In the genomic region with DNA sequence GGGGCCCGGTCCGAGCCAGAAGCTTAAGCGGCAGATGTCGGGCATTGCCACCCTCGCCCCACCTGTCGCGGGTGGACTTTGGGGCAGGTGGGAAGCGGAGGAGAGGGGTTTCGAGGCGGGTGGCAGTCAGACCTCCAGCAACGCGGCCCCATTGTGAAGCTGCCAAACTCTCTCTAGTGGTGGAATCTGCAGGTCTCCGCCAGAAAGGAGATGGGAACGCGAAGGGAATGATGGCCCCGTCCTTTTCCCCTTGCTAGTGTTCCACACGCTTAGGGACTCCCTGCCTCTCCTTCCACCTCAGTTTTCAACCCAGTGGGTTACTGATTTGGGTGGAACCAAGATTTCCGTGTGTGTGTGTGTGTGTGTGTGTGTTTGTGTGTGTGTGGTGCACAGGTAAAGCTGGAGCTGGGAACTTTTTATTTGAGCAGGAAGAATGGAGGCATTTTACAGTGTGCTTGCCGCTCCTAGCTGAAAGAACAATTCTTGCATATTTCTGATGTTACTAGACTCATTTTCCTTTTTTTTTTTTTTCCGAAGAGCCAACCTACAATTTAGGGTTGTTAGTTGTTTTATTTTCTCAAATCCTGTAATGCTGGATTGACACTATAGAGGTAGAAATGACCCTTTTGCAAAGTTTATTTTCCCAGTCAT, we compare ENCODE assay signal across 8 cellular contexts. TPM values are rescaled to one million over a fixed set of nuclear protein-coding genes. Genes with fewer than 3 reads are reported as not detected.
DNase-seq lines count a peak whose midpoint lies in the region; ATAC-seq and TF ChIP-seq lines count a peak whose summit lies in the region.

No MANE protein-coding gene starts in this region.

- H3K4me2 ChIP-seq in IMR-90 (ENCODE audit: low read depth, low read length) (peak overlapping the region; percentile 97), neuronal stem cell (ENCODE audit: insufficient read depth, low read length, poor library complexity, severe bottlenecking) (peak overlapping the region; percentile 83)

- H3K4ac ChIP-seq in IMR-90 (ENCODE audit: low read depth, low read length) = peak overlapping the region; percentile 46; the same call in 1 of the 2 replicates
- H3K4ac ChIP-seq in neuronal stem cell (ENCODE audit: low read length) = no peak overlapping the region

- peaks cover 4% of the 10 kb centered on the region for H3K36me3 Mint-ChIP-seq in activated CD8-positive, alpha-beta T cell treated with anti-CD3 and anti-CD28 coated beads, Interleukin-2, amount 10 ng/mL, durations not matched to agents 7 days and 5 days (ENCODE audit: low read depth)

- dilution Hi-C loops in IMR-90 (cut with HindIII; ENCODE audit: low sequenced_read_pairs, unreplicated experiment) = no loop called here

- H2AFZ ChIP-seq in IMR-90 (replicated peaks; ENCODE audit: low read length, poor library complexity) (peak overlapping the region; percentile 97), neuronal stem cell (ENCODE audit: low read length) (peak overlapping the region; percentile 95)

- peak overlapping the region; percentile 50 for H3K9ac ChIP-seq in IMR-90 (ENCODE audit: low read depth, low read length)
- H3K9ac ChIP-seq in neuronal stem cell (ENCODE audit: low read depth, low read length, poor library complexity) = peak overlapping the region; percentile 93

- H3K9me3 ChIP-seq in IMR-90 (ENCODE audit: control insufficient read depth, insufficient read depth, low read length) (no peaks in the 10 kb centered on the region), neuronal stem cell (replicated peaks in 1 of 2; ENCODE audit: control insufficient read depth in 2 of 2, insufficient read depth in 1 of 2, low read depth in 1 of 2, low read length in 2 of 2) (no peaks in the 10 kb centered on the region)

- 0% methylated on average over 5 of the region's 20 CpGs; no CpG with 5 or more reads in 1 of the 2 experiments for WGBS in IMR-90 (ENCODE audit: extremely low coverage in 2 of 2, insufficient read length in 1 of 2), 2 experiments
- no CpG with 5 or more reads among the region's 20 CpGs for WGBS in neuronal stem cell (ENCODE audit: extremely low coverage in 2 of 2, insufficient read length in 2 of 2, insufficient replicate concordance in 1 of 2), 2 donors

- H3K36me3 ChIP-seq in IMR-90 (ENCODE audit: control insufficient read depth, insufficient read depth, low read length) (no peaks in the 10 kb centered on the region), neuronal stem cell (replicated peaks in 1 of 2; ENCODE audit: control insufficient read depth in 2 of 2, insufficient read depth in 2 of 2, low read length in 2 of 2) (peaks cover 0 to 3% of the 10 kb centered on the region in 2 donors)

- no TSS peak for BruUV-seq in IMR-90 (replicated peaks; lab: Mats Ljungman, UMichigan)

- H3K9me3 Mint-ChIP-seq in activated CD8-positive, alpha-beta T cell treated with anti-CD3 and anti-CD28 coated beads, Interleukin-2, amount 10 ng/mL, durations not matched to agents 7 days and 5 days (ENCODE audit: insufficient read depth) = no peaks in the 10 kb centered on the region

- H2BK20ac ChIP-seq in IMR-90 (ENCODE audit: low read depth, low read length) = no peak overlapping the region

- H2BK5ac ChIP-seq in IMR-90 (ENCODE audit: low read depth, low read length, poor library complexity, severe bottlenecking) (peak overlapping the region; percentile 69), neuronal stem cell (ENCODE audit: low read length) (peak overlapping the region; percentile 70)

- TF ChIP-seq CTCF in IMR-90 (conservative IDR thresholded peaks at IDR 0.05; ENCODE audit: low read depth, low read length) (no peak), foreskin keratinocyte (conservative IDR thresholded peaks at IDR 0.05) (peak; percentile 1), omental fat pad (IDR thresholded peaks at IDR 0.05) (no peak)

- H3K27ac Mint-ChIP-seq in activated CD8-positive, alpha-beta T cell treated with anti-CD3 and anti-CD28 coated beads, Interleukin-2, amount 10 ng/mL, durations not matched to agents 7 days and 5 days = peak overlapping the region; percentile 76

- intact Hi-C loops in IMR-90 (cut with micrococcal nuclease) = loop anchor here (2.0 to 5.0 kb wide), 3 partner anchors 35 to 192 kb away; no protein-coding TSS in a partner anchor

- H3K4me1 ChIP-seq in IMR-90 (ENCODE audit: control insufficient read depth, insufficient read depth, low read length) = peaks cover 2% of the 10 kb centered on the region
- peaks cover 13% of the 10 kb centered on the region for H3K4me1 ChIP-seq in foreskin keratinocyte
- H3K4me1 ChIP-seq in neuronal stem cell (ENCODE audit: control insufficient read depth in 2 of 2, insufficient read depth in 1 of 2, low read depth in 1 of 2, low read length in 2 of 2) = peaks cover 2 to 11% of the 10 kb centered on the region in 2 donors

- no peak overlapping the region for H3K18ac ChIP-seq in IMR-90 (ENCODE audit: low read depth, low read length)
- H3K18ac ChIP-seq in neuronal stem cell (ENCODE audit: low read length) = peak overlapping the region; percentile 98

- H3K4me3 Mint-ChIP-seq in activated CD8-positive, alpha-beta T cell treated with anti-CD3 and anti-CD28 coated beads, Interleukin-2, amount 10 ng/mL, durations not matched to agents 7 days and 5 days = peak overlapping the region; percentile 85

- no peak overlapping the region for H3K14ac ChIP-seq in IMR-90 (replicated peaks; ENCODE audit: low read depth, low read length)
- peak overlapping the region; percentile 89 for H3K14ac ChIP-seq in neuronal stem cell (ENCODE audit: low read length)

- H2AK9ac ChIP-seq in IMR-90 (replicated peaks; ENCODE audit: low read depth, low read length, poor library complexity) = peak overlapping the region; percentile 80

- no peaks in the 10 kb centered on the region for H3K9me1 ChIP-seq in IMR-90 (ENCODE audit: insufficient read depth, low read length)

- in situ Hi-C loops in IMR-90 (cut with MboI; ENCODE audit: low sequenced_read_pairs) = no loop called here

- H2AK5ac ChIP-seq in IMR-90 (ENCODE audit: low read depth, low read length) = no peak overlapping the region
- H2AK5ac ChIP-seq in neuronal stem cell (ENCODE audit: low read depth, low read length) = peak overlapping the region; percentile 56

- H3K56ac ChIP-seq in IMR-90 (ENCODE audit: extremely low read depth, insufficient read depth, low read length) = 0 out of 2 replicates have a peak overlapping the region, but pooled peaks have one; percentile 53

- H4K20me1 ChIP-seq in IMR-90 (ENCODE audit: insufficient read depth, low read length) = peaks cover 5% of the 10 kb centered on the region; the same call in 1 of the 2 replicates

- H3K23ac ChIP-seq in IMR-90 (ENCODE audit: low read depth, low read length) (peak overlapping the region; percentile 92), neuronal stem cell (ENCODE audit: low read depth, low read length, poor library complexity) (peak overlapping the region; percentile 96)

- no peak for TF ChIP-seq RAD21 in IMR-90 (IDR thresholded peaks at IDR 0.05; ENCODE audit: low read length)

- CTCF ChIA-PET in IMR-90 (lab: Yijun Ruan, JAX) = interaction anchor here (0.5 to 1.3 kb wide), 4 partner anchors 27 to 623 kb away, joined by 3 to 6 read pairs (median 3); no protein-coding TSS in a partner anchor
- CTCF ChIA-PET in activated CD8-positive, alpha-beta T cell treated with anti-CD3 and anti-CD28 coated beads, Interleukin-2, amount 10 ng/mL, durations not matched to agents 7 days and 5 days (lab: Charles Lee) = interaction anchor here (0.7 to 1.3 kb wide), 5 partner anchors 12 to 99 kb away, joined by 3 to 6 read pairs (median 3); no protein-coding TSS in a partner anchor

- H3K27ac ChIP-seq in IMR-90 (ENCODE audit: insufficient read depth, low read length) (peak overlapping the region; percentile 1; the same call in 1 of the 2 replicates), foreskin keratinocyte (peak overlapping the region; percentile 34), neuronal stem cell (replicated peaks; ENCODE audit: low read length) (no peak overlapping the region)

- H4K91ac ChIP-seq in IMR-90 (ENCODE audit: insufficient read depth, low read depth, low read length) (no peak overlapping the region), neuronal stem cell (ENCODE audit: low read depth, low read length, poor library complexity) (no peak overlapping the region)

- ATAC-seq in IMR-90 (ENCODE audit: low read depth) (no peak), foreskin keratinocyte (peak; percentile 1), omental fat pad (ENCODE audit: low FRiP score) (no peak), GM21528 (IDR thresholded peaks at IDR 0.05; ENCODE audit: low FRiP score, unreplicated experiment) (no peak)
- ATAC-seq in activated CD8-positive, alpha-beta T cell treated with anti-CD3 and anti-CD28 coated beads, Interleukin-2, amount 10 ng/mL, durations not matched to agents 7 days and 5 days = no peak

- H4K8ac ChIP-seq in IMR-90 (ENCODE audit: low read depth in 2 of 2, low read length in 2 of 2) (0 out of 4 replicates have a peak overlapping the region, but pooled peaks of 1 of the 2 experiments have one; percentile 27), neuronal stem cell (ENCODE audit: low read depth, low read length) (no peak overlapping the region)

- H3K27me3 Mint-ChIP-seq in activated CD8-positive, alpha-beta T cell treated with anti-CD3 and anti-CD28 coated beads, Interleukin-2, amount 10 ng/mL, durations not matched to agents 7 days and 5 days (ENCODE audit: low read depth) = peaks cover 19% of the 10 kb centered on the region

- H3K4me1 Mint-ChIP-seq in activated CD8-positive, alpha-beta T cell treated with anti-CD3 and anti-CD28 coated beads, Interleukin-2, amount 10 ng/mL, durations not matched to agents 7 days and 5 days (ENCODE audit: low read depth) = peaks cover 30% of the 10 kb centered on the region

- H2BK12ac ChIP-seq in neuronal stem cell (ENCODE audit: low read length) = no peak overlapping the region

- POLR2A ChIA-PET in IMR-90 (lab: Charles Lee; ENCODE audit: unreplicated experiment) = interaction anchor here (0.7 kb wide), 2 partner anchors 170 to 215 kb away, joined by 3 to 7 read pairs; no protein-coding TSS in a partner anchor
- POLR2A ChIA-PET in activated CD8-positive, alpha-beta T cell treated with anti-CD3 and anti-CD28 coated beads, Interleukin-2, amount 10 ng/mL, durations not matched to agents 7 days and 5 days (lab: Charles Lee) = interaction anchor here (0.9 to 1.4 kb wide), 3 partner anchors 13 to 139 kb away, joined by 3 to 5 read pairs (median 3); partner anchors contain the start of genes GIN1 and PPIP5K2

- H2BK120ac ChIP-seq in IMR-90 (ENCODE audit: low read depth, low read length) (no peak overlapping the region), neuronal stem cell (ENCODE audit: low read depth, low read length) (no peak overlapping the region)

- H3K27me3 ChIP-seq in IMR-90 (ENCODE audit: control insufficient read depth, insufficient read depth, low read length) (no peaks in the 10 kb centered on the region; the same call in 1 of the 2 replicates), foreskin keratinocyte (no peaks in the 10 kb centered on the region), neuronal stem cell (ENCODE audit: control insufficient read depth in 3 of 3, insufficient read depth in 3 of 3, low read depth in 1 of 3, low read length in 3 of 3) (no peaks in the 10 kb centered on the region)

- H2BK15ac ChIP-seq in IMR-90 (ENCODE audit: low read depth, low read length) = no peak overlapping the region
- H2BK15ac ChIP-seq in neuronal stem cell (ENCODE audit: low read length) = no peak overlapping the region

- H3K4me3 ChIP-seq in IMR-90 (ENCODE audit: insufficient read depth, low read depth, low read length) = peak overlapping the region; percentile 98
- H3K4me3 ChIP-seq in neuronal stem cell (ENCODE audit: low read length in 2 of 2) = peak overlapping the region; percentile 84 to 100

- peak; percentile 28 for DNase-seq in NCI-H1092 treated with DMSO at 0.1 percent for 48 hours (lab: John Stamatoyannopoulos, UW)
- DNase-seq in NCI-H1092 (lab: John Stamatoyannopoulos, UW) = no peak
- DNase-seq in IMR-90 = peak; percentile 23
- DNase-seq in activated CD8-positive, alpha-beta T cell treated with anti-CD3 and anti-CD28 coated beads, Interleukin-2, amount 10 ng/mL, durations not matched to agents 7 days and 5 days = peak; percentile 27
- peak; percentile 43 to 58 for DNase-seq in foreskin keratinocyte
- no peak for DNase-seq in neuronal stem cell (ENCODE audit: low spot score)
- DNase-seq in omental fat pad (ENCODE audit: low spot score) = no peak

- H3K79me1 ChIP-seq in IMR-90 (ENCODE audit: low read depth in 1 of 2, low read length in 2 of 2) = peaks cover 6 to 21% of the 10 kb centered on the region in 2 experiments; a peak in 3 of 4 replicates
- peaks cover 6% of the 10 kb centered on the region for H3K79me1 ChIP-seq in neuronal stem cell (ENCODE audit: low read depth, low read length)

- H4K5ac ChIP-seq in IMR-90 (ENCODE audit: low read depth, low read length) = no peak overlapping the region

- no peak for TF ChIP-seq POLR2A in IMR-90 (IDR thresholded peaks at IDR 0.05; ENCODE audit: low read depth, low read length)

RNA-seq across cellular contexts. Expression of gene MACIR, which starts 1.3 kb away (rescaled TPM):
- total RNA-seq in IMR-90 (2012; rRNA removed) = 21.3 and 22.2 TPM in 2 replicates
- polyA plus RNA-seq in IMR-90 (2012; rRNA removed) = 10.4 and 11.1 TPM in 2 replicates
- polyA plus RNA-seq in IMR-90 (2012; cell fraction: cytosol; rRNA removed) = 4.7 and 7.4 TPM in 2 replicates
- polyA plus RNA-seq in IMR-90 (2012; cell fraction: nucleus; rRNA removed; ENCODE audit: low replicate concordance) = 3.5 and 7.0 TPM in 2 replicates
- total RNA-seq in activated CD8-positive, alpha-beta T cell treated with anti-CD3 and anti-CD28 coated beads, Interleukin-2, amount 10 ng/mL, durations not matched to agents 7 days and 5 days = 1 to 10 TPM; 6.7 to 7.6 TPM
- 11.3 and 11.4 TPM in 2 replicates for total RNA-seq in foreskin keratinocyte
- 5.4 and 6.3 TPM in 2 replicates for polyA plus RNA-seq in foreskin keratinocyte
- 14.8 TPM for polyA plus RNA-seq in neuronal stem cell (2013, experiment 1 of 2)
- 14.6 TPM for polyA plus RNA-seq in neuronal stem cell (2013, experiment 2 of 2)
- total RNA-seq in omental fat pad = 10 to 100 TPM; 18.6 to 50.6 (median 23.3) TPM

Comparison
In these comparisons a context has a peak if more than half of its experiments do, and no peak if none do; other contexts are left out.
1. DNase-seq: peak in NCI-H1092 treated with DMSO at 0.1 percent for 48 hours (single experiment), IMR-90 (single experiment), activated CD8-positive, alpha-beta T cell treated with anti-CD3 and anti-CD28 coated beads, Interleukin-2, amount 10 ng/mL, durations not matched to agents 7 days and 5 days (single experiment) and foreskin keratinocyte (2 of 2); none in NCI-H1092 (single experiment), neuronal stem cell (single experiment) and omental fat pad (single experiment).